ENCODE assay signal across 24 cellular contexts in genomic region chr20:24705486-24705885, GRCh38.
DNase-seq lines count a peak whose midpoint lies in the region; ATAC-seq and TF ChIP-seq lines count a peak whose summit lies in the region.
"Had no signal": no experiment of that assay in that cellular context is flagged by ENCODE, and none has a peak within 500 bp of the region (broad histone marks: within the 10 kb centered on the region; RNA-seq: fewer than 3 reads in every experiment).

No MANE protein-coding gene starts in this region.

- DNase-seq in AG09309 (ENCODE audit: low read depth), result peak; percentile 55
- DNase-seq in HS-27A (ENCODE audit: low read depth), result peak; percentile 12
- no peak for DNase-seq in NB4 (ENCODE audit: low read depth)
- peak; percentile 55 for DNase-seq in fibroblast of gingiva (ENCODE audit: low read depth)
- DNase-seq in thyroid gland, result no peak
- DNase-seq in NAMALWA (ENCODE audit: low spot score), result no peak
- DNase-seq: activated CD4-positive, alpha-beta memory T cell treated with anti-CD3 and anti-CD28 coated beads, Interleukin-2, amount 10 ng/mL, durations not matched to agents 7 days and 5 days; activated CD8-positive, alpha-beta memory T cell treated with anti-CD3 and anti-CD28 coated beads, Interleukin-2, amount 50 U/mL, for 4 hours; activated naive CD4-positive, alpha-beta T cell; effector memory CD8-positive, alpha-beta T cell; erythroblast; foreskin keratinocyte; heart left ventricle; left ventricle myocardium superior; NCI-H1930; NCI-H2171 treated with DMSO at 0.1 percent for 48 hours; NCI-H524 treated with DMSO at 0.1 percent for 48 hours; OCI-M1; stimulated activated CD4-positive, alpha-beta T cell treated with anti-CD3 and anti-CD28 coated beads, Interleukin-2, amount 100 ng/mL, for 24 hours had no signal

- H3K27ac ChIP-seq in thyroid gland, result no peak overlapping the region
- H3K27ac ChIP-seq: A549, foreskin keratinocyte, heart left ventricle, KMS-11, thoracic aorta had no signal

- H3K9me3 ChIP-seq in thyroid gland, result no peaks in the 10 kb centered on the region
- H3K9me3 ChIP-seq: A549, heart left ventricle, thoracic aorta had no signal

- ATAC-seq in GM19463 (IDR thresholded peaks at IDR 0.05; ENCODE audit: unreplicated experiment) (no peak), HG02870 (IDR thresholded peaks at IDR 0.05; ENCODE audit: unreplicated experiment) (no peak)
- ATAC-seq: A549; effector memory CD8-positive, alpha-beta T cell; foreskin keratinocyte; heart left ventricle; left ventricle myocardium superior had no signal

- TF ChIP-seq CTCF in AG09309 (IDR thresholded peaks at IDR 0.05; ENCODE audit: control insufficient read depth, insufficient read depth, low read depth, low read length, missing control alignments) (peak; percentile 88), NB4 (IDR thresholded peaks at IDR 0.05; ENCODE audit: low read depth, low read length) (peak; percentile 17), thyroid gland (IDR thresholded peaks at IDR 0.05) (no peak)

- peaks cover 7 to 14% of the 10 kb centered on the region in 2 donors for H3K4me1 ChIP-seq in thyroid gland
- H3K4me1 ChIP-seq: A549, foreskin keratinocyte, heart left ventricle had no signal

- TF ChIP-seq POLR2A in NB4 (IDR thresholded peaks at IDR 0.05; ENCODE audit: extremely low read depth, insufficient read length) (no peak), thyroid gland (IDR thresholded peaks at IDR 0.05) (no peak)

- intact Hi-C loops in thyroid gland (cut with DNase I), result no loop called here

- H3K27me3 ChIP-seq in thyroid gland, result no peaks in the 10 kb centered on the region
- H3K27me3 ChIP-seq: foreskin keratinocyte had no signal

- H3K4me3 ChIP-seq in AG09309 (ENCODE audit: control insufficient read depth, low read depth, low read length) (no peak overlapping the region), NB4 (ENCODE audit: low read depth, low read length) (no peak overlapping the region), thyroid gland (replicated peaks in 1 of 3) (no peak overlapping the region)
- H3K4me3 ChIP-seq: A549, heart left ventricle, thoracic aorta had no signal

- H3K36me3 ChIP-seq in thyroid gland, result no peaks in the 10 kb centered on the region
- H3K36me3 ChIP-seq: heart left ventricle, thoracic aorta had no signal

- 95 to 98% methylated on average over 4 of the region's 4 CpGs for WGBS in thyroid gland, 2 donors

Comparison
In these comparisons a context has a peak if more than half of its experiments do, and no peak if none do; other contexts are left out.
1. DNase-seq: peak in AG09309 (single experiment), HS-27A (single experiment) and fibroblast of gingiva (single experiment); none in NB4 (single experiment), thyroid gland (0 of 2) and NAMALWA (single experiment).
2. CTCF ChIP-seq: peak in AG09309 (single experiment) and NB4 (single experiment); none in thyroid gland (0 of 6).